ENCODE assay signal across 24 cellular contexts in genomic region chr5:150587016-150587415, GRCh38.
"Had no signal": no experiment of that assay in that cellular context is flagged by ENCODE, and none has a peak within 500 bp of the region (broad histone marks: within the 10 kb centered on the region; RNA-seq: fewer than 3 reads in every experiment).

No MANE protein-coding gene starts in this region.

- DNase-seq: dorsolateral prefrontal cortex; effector CD8-positive, alpha-beta T cell; endodermal cell; foreskin fibroblast; gastrocnemius medialis; head of caudate nucleus; kidney; naive B cell; nephron progenitor cell; nucleus accumbens; stimulated activated CD4-positive, alpha-beta T cell treated with anti-CD3 and anti-CD28 coated beads, Interleukin-2, amount 100 ng/mL, for 24 hours; stimulated activated CD4-positive, alpha-beta T cell treated with anti-CD3 and anti-CD28 coated beads, Interleukin-4, amount 100 ng/mL, for 24 hours; stimulated activated naive CD4-positive, alpha-beta T cell treated with Interleukin-2 at 50 U/mL for 16 hours; stomach; thyroid gland; trophoblast cell had no signal

- H3K9me3 ChIP-seq: gastrocnemius medialis, prostate gland, right atrium auricular region, stomach, thyroid gland had no signal

- H3K27ac ChIP-seq: dorsolateral prefrontal cortex, epithelial cell of prostate, prostate gland, stomach, thyroid gland had no signal

- H3K27me3 ChIP-seq: gastrocnemius medialis, right atrium auricular region, stomach, thyroid gland had no signal

- H3K4me3 ChIP-seq: dorsolateral prefrontal cortex, gastrocnemius medialis, lung, prostate gland, right atrium auricular region, stomach, thyroid gland had no signal

- FAIRE-seq: kidney had no signal

- ATAC-seq: esophagus mucosa; gastrocnemius medialis; left lobe of liver; sciatic nerve; stimulated activated effector memory CD8-positive, alpha-beta T cell treated with anti-CD3 and anti-CD28 coated beads, Interleukin-12 subunit alpha, Interleukin-12 subunit beta, amount 100 ng/mL, for 72 hours had no signal

- H3K36me3 ChIP-seq: gastrocnemius medialis, prostate gland, right atrium auricular region, stomach, thyroid gland had no signal
